In the genomic region with DNA sequence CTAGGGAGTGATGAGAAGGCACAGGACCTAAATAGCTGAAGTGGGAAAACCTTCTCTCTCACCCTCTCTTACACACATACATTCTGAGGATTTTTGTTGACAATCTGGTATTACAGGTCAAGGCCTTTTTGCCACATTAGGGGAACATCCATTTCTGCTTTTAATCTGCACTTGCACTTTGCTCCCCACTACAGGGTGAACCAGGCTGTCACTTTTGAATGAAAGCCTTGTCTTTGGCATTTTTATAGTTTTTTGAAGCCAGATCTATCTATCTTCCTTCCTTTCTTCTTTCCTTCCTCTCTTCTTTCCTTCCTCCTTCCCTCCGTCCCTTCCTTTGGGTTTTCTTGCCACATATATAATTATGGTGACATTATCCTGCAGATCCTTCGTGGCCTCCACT, we compare ENCODE assay signal across 19 cellular contexts.
A peak's percentile ranks its signal among the peaks of the same experiment; 100 is the strongest.
DNase-seq lines count a peak whose midpoint lies in the region; ATAC-seq, FAIRE-seq and TF ChIP-seq lines count a peak whose summit lies in the region.
"Had no signal": no experiment of that assay in that cellular context is flagged by ENCODE, and none has a peak within 500 bp of the region (broad histone marks: within the 10 kb centered on the region; RNA-seq: fewer than 3 reads in every experiment).

No MANE protein-coding gene starts in this region.

- POLR2A ChIA-PET in H1 (lab: Charles Lee; ENCODE audit: partially characterized antibody) = no interaction called here

- no peaks in the 10 kb centered on the region for H3K23me2 ChIP-seq in H1 (ENCODE audit: low read depth, low read length)

- no peak overlapping the region for H2BK15ac ChIP-seq in H1 (ENCODE audit: low read length)

- no peak overlapping the region for H3K14ac ChIP-seq in H1 (ENCODE audit: insufficient read length)

- H4K5ac ChIP-seq in H1 (ENCODE audit: insufficient read length, low read depth, low read length) = no peak overlapping the region

- no peak for TF ChIP-seq POLR2A in H1 (IDR thresholded peaks at IDR 0.05; ENCODE audit: control extremely low read depth in 1 of 2, low read depth in 2 of 2, low read length in 2 of 2)

- H3K4me1 ChIP-seq in H1 (replicated peaks in 1 of 4; ENCODE audit: control insufficient read depth in 3 of 4, insufficient read depth in 4 of 4, low read length in 3 of 4) = peaks cover 0 to 5% (median 0%) of the 10 kb centered on the region in 4 experiments; a peak in 1 of 7 replicates

- no peak overlapping the region for H2BK12ac ChIP-seq in H1 (ENCODE audit: low read depth, low read length)

- H4K91ac ChIP-seq in H1 (replicated peaks; ENCODE audit: insufficient read length, low read length) = no peak overlapping the region

- H3K27ac Mint-ChIP-seq in activated naive CD4-positive, alpha-beta T cell treated with anti-CD3 and anti-CD28 coated beads, Interleukin-2, amount 50 U/mL, for 72 hours = no peak overlapping the region
- H3K27ac Mint-ChIP-seq: CD4-positive, alpha-beta memory T cell; GM23338; HFFc6 had no signal

- no peak overlapping the region for H3K18ac ChIP-seq in H1 (ENCODE audit: extremely low read depth, low read length)

- H2AFZ ChIP-seq in H1 (ENCODE audit: low read length) = peak overlapping the region; percentile 26; the same call in 1 of the 2 replicates
- H2AFZ ChIP-seq: GM23338 had no signal

- no peak for ATAC-seq in activated naive CD4-positive, alpha-beta T cell treated with anti-CD3 and anti-CD28 coated beads, Interleukin-2, amount 50 U/mL, for 72 hours
- ATAC-seq: GM12878, GM23338 had no signal

- H3K36me3 ChIP-seq in H1 (ENCODE audit: control insufficient read depth in 2 of 4, insufficient read depth in 4 of 4, low read length in 3 of 4) = no peaks in the 10 kb centered on the region
- H3K36me3 ChIP-seq: HAP-1 had no signal

- peak; percentile 48 for FAIRE-seq in H1 (lab: Jason Lieb, UNC)
- FAIRE-seq: GM12878, GM18507, H54 had no signal

- no peak overlapping the region for H3K27ac ChIP-seq in H1 (ENCODE audit: low read depth, low read length)

- no peak overlapping the region for H3K9ac ChIP-seq in H1 (replicated peaks in 1 of 4; ENCODE audit: extremely low read depth in 1 of 4, low read depth in 3 of 4, low read length in 3 of 4)

- DNase-seq in NOMO-1 (lab: John Stamatoyannopoulos, UW; ENCODE audit: unreplicated experiment in 2 of 2) = peak; percentile 23 to 26
- DNase-seq in NOMO-1 treated with dmso at 0.1 percent for 144 hours (lab: John Stamatoyannopoulos, UW; ENCODE audit: unreplicated experiment) = no peak
- DNase-seq in NOMO-1 treated with DMSO at 0.1 percent for 48 hours (lab: John Stamatoyannopoulos, UW; ENCODE audit: unreplicated experiment) = peak; percentile 43
- DNase-seq in H1 (ENCODE audit: low read depth in 1 of 2, low spot score in 2 of 2) = no peak
- no peak for DNase-seq in cerebellum (ENCODE audit: low spot score)
- DNase-seq in activated naive CD4-positive, alpha-beta T cell treated with anti-CD3 and anti-CD28 coated beads, Interleukin-2, amount 50 U/mL, for 72 hours (ENCODE audit: low spot score in 2 of 2) = no peak
- DNase-seq: C1 segment of cervical spinal cord; Calu3; CD4-positive, alpha-beta memory T cell; COR-L47; DMS79; EL; GDM1; HFFc6 had no signal

- H3K4me3 ChIP-seq in H1 (ENCODE audit: extremely low read depth in 1 of 4, insufficient read depth in 2 of 4, low read depth in 3 of 4, low read length in 4 of 4) = no peak overlapping the region
- H3K4me3 ChIP-seq: GM12878, GM23338, HAP-1 had no signal

- no peaks in the 10 kb centered on the region for H3K79me2 ChIP-seq in H1 (ENCODE audit: control insufficient read depth in 1 of 2, insufficient read depth in 2 of 2, low read length in 2 of 2)

- no peak overlapping the region for H3K56ac ChIP-seq in H1 (replicated peaks; ENCODE audit: insufficient read length, low read depth, low read length)

- no peak overlapping the region for H3K23ac ChIP-seq in H1 (ENCODE audit: insufficient read length)

- H3K4ac ChIP-seq in H1 (replicated peaks; ENCODE audit: insufficient read length, low read depth, low read length) = no peak overlapping the region

- TF ChIP-seq CTCF in H1 (IDR thresholded peaks at IDR 0.05; ENCODE audit: control extremely low read depth in 1 of 3, insufficient read depth in 1 of 3, low read depth in 1 of 3, low read length in 3 of 3) = no peak

- no peak overlapping the region for H4K8ac ChIP-seq in H1 (ENCODE audit: extremely low read depth, insufficient read depth, low read length)

- H2AK5ac ChIP-seq in H1 (ENCODE audit: low read depth, low read length) = no peak overlapping the region

- CTCF ChIA-PET in H1 (lab: Charles Lee; ENCODE audit: partially characterized antibody) = no interaction called here

- no peak overlapping the region for H2BK20ac ChIP-seq in H1 (ENCODE audit: low read length)

- no peak for TF ChIP-seq RAD21 in H1 (IDR thresholded peaks at IDR 0.05 in 1 of 2, conservative IDR thresholded peaks at IDR 0.05 in 1 of 2; ENCODE audit: low read depth in 2 of 2, low read length in 2 of 2)

- no peaks in the 10 kb centered on the region for H3K27me3 ChIP-seq in H1 (replicated peaks in 1 of 4; ENCODE audit: control insufficient read depth in 3 of 4, extremely low read depth in 1 of 4, insufficient read depth in 3 of 4, low read length in 3 of 4)

- no peak overlapping the region for H2BK120ac ChIP-seq in H1 (replicated peaks; ENCODE audit: low read depth, low read length)

- no peaks in the 10 kb centered on the region for H3K36me3 Mint-ChIP-seq in activated naive CD4-positive, alpha-beta T cell treated with anti-CD3 and anti-CD28 coated beads, Interleukin-2, amount 50 U/mL, for 72 hours
- H3K36me3 Mint-ChIP-seq: CD4-positive, alpha-beta memory T cell had no signal

- no peaks in the 10 kb centered on the region for H3K9me3 Mint-ChIP-seq in activated naive CD4-positive, alpha-beta T cell treated with anti-CD3 and anti-CD28 coated beads, Interleukin-2, amount 50 U/mL, for 72 hours
- H3K9me3 Mint-ChIP-seq: CD4-positive, alpha-beta memory T cell; GM23338 had no signal

- no peak overlapping the region for H3K4me2 ChIP-seq in H1 (ENCODE audit: insufficient read depth in 1 of 2, low read depth in 2 of 2, low read length in 2 of 2)
- H3K4me2 ChIP-seq: GM23338 had no signal

- no peak overlapping the region for H2BK5ac ChIP-seq in H1 (ENCODE audit: low read depth, low read length)

- no peaks in the 10 kb centered on the region for H3K79me1 ChIP-seq in H1 (ENCODE audit: low read depth, low read length)

- TF ChIP-seq EP300 in H1 (IDR thresholded peaks at IDR 0.05; ENCODE audit: borderline replicate concordance in 1 of 2, low read depth in 2 of 2, low read length in 2 of 2) = no peak

- no peaks in the 10 kb centered on the region for H3K9me3 ChIP-seq in H1 (ENCODE audit: insufficient read depth in 2 of 2, low read depth in 1 of 2, low read length in 1 of 2)
- H3K9me3 ChIP-seq: HAP-1 had no signal

- H4K20me1 ChIP-seq in H1 (replicated peaks in 1 of 2; ENCODE audit: control insufficient read depth in 1 of 2, insufficient read depth in 2 of 2, low read length in 2 of 2) = no peaks in the 10 kb centered on the region

- WGBS in H1 (ENCODE audit: extremely low coverage in 1 of 2, insufficient coverage in 1 of 2, insufficient read length in 1 of 2, insufficient replicate concordance in 2 of 2, low coverage in 1 of 2, low lambda C conversion rate in 2 of 2, missing lambda C conversion rate in 1 of 2), 2 experiments = 100% methylated on average over 1 of the region's 2 CpGs; no CpG with 5 or more reads in 1 of the 2 experiments

TF ChIP-seq in H1, 55 proteins besides CTCF, POLR2A, EP300 and RAD21:
- no peak for TF ChIP-seq BCL11A (IDR thresholded peaks at IDR 0.05; ENCODE audit: low read depth in 2 of 2, low read length in 2 of 2)
- TF ChIP-seq, protein P1, sequence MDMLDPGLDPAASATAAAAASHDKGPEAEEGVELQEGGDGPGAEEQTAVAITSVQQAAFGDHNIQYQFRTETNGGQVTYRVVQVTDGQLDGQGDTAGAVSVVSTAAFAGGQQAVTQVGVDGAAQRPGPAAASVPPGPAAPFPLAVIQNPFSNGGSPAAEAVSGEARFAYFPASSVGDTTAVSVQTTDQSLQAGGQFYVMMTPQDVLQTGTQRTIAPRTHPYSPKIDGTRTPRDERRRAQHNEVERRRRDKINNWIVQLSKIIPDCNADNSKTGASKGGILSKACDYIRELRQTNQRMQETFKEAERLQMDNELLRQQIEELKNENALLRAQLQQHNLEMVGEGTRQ (IDR thresholded peaks at IDR 0.05; ENCODE audit: low read length) = no peak
- TF ChIP-seq TAF7 (optimal IDR thresholded peaks at IDR 0.05; ENCODE audit: borderline replicate concordance, low read depth, low read length) = no peak
- no peak for TF ChIP-seq RXRA (IDR thresholded peaks at IDR 0.05; ENCODE audit: insufficient read depth, low read depth, low read length)
- no peak for TF ChIP-seq CHD1 (IDR thresholded peaks at IDR 0.05; ENCODE audit: low read depth, low read length)
- TF ChIP-seq BACH1 (IDR thresholded peaks at IDR 0.05; ENCODE audit: low read length) = no peak
- TF ChIP-seq JUND (IDR thresholded peaks at IDR 0.05; ENCODE audit: low read length) = no peak
- no peak for TF ChIP-seq ZNF274 (IDR thresholded peaks at IDR 0.05; ENCODE audit: borderline replicate concordance, extremely low read depth, low read length)
- TF ChIP-seq TEAD4 (IDR thresholded peaks at IDR 0.05; ENCODE audit: low read depth, low read length) = no peak
- no peak for TF ChIP-seq KDM4A (IDR thresholded peaks at IDR 0.05; ENCODE audit: low read depth, low read length, severe bottlenecking)
- TF ChIP-seq SUZ12 (IDR thresholded peaks at IDR 0.05; ENCODE audit: low read length) = no peak
- TF ChIP-seq RNF2 (IDR thresholded peaks at IDR 0.05; ENCODE audit: borderline replicate concordance, low read depth, low read length, missing control alignments, poor library complexity, severe bottlenecking) = no peak
- no peak for TF ChIP-seq CTBP2 (IDR thresholded peaks at IDR 0.05; ENCODE audit: borderline replicate concordance, insufficient read depth, insufficient read length, low read length)
- TF ChIP-seq MAFK (IDR thresholded peaks at IDR 0.05; ENCODE audit: low read depth, low read length) = no peak
- TF ChIP-seq JUN (IDR thresholded peaks at IDR 0.05; ENCODE audit: low read depth, low read length) = no peak
- TF ChIP-seq SP1 (IDR thresholded peaks at IDR 0.05; ENCODE audit: low read depth, low read length) = no peak
- TF ChIP-seq SIN3A (conservative IDR thresholded peaks at IDR 0.05 in 1 of 2, IDR thresholded peaks at IDR 0.05 in 1 of 2; ENCODE audit: low read depth in 1 of 2, low read length in 2 of 2) = no peak
- no peak for TF ChIP-seq SRF (IDR thresholded peaks at IDR 0.05; ENCODE audit: low read depth, low read length)
- TF ChIP-seq, protein P2, sequence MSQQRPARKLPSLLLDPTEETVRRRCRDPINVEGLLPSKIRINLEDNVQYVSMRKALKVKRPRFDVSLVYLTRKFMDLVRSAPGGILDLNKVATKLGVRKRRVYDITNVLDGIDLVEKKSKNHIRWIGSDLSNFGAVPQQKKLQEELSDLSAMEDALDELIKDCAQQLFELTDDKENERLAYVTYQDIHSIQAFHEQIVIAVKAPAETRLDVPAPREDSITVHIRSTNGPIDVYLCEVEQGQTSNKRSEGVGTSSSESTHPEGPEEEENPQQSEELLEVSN (IDR thresholded peaks at IDR 0.05) = no peak
- TF ChIP-seq KDM5A (IDR thresholded peaks at IDR 0.05; ENCODE audit: low read length) = no peak

Comparison
In these comparisons a context has a peak if more than half of its experiments do, and no peak if none do; other contexts are left out.
1. DNase-seq: peak in NOMO-1 (2 of 2) and NOMO-1 treated with DMSO at 0.1 percent for 48 hours (single experiment); none in NOMO-1 treated with dmso at 0.1 percent for 144 hours (single experiment), H1 (0 of 2), cerebellum (single experiment) and activated naive CD4-positive, alpha-beta T cell treated with anti-CD3 and anti-CD28 coated beads, Interleukin-2, amount 50 U/mL, for 72 hours (0 of 2).